ENCODE assay signal across 8 cellular contexts in genomic region chr1:209805341-209805781, GRCh38. TPM values are rescaled to one million over a fixed set of nuclear protein-coding genes. Genes with fewer than 3 reads are reported as not detected.
A peak's percentile ranks its signal among the peaks of the same experiment; 100 is the strongest.
DNase-seq lines count a peak whose midpoint lies in the region; ATAC-seq, FAIRE-seq and TF ChIP-seq lines count a peak whose summit lies in the region.

No MANE protein-coding gene starts in this region.

- in situ Hi-C loops in GM12878 (cut with MboI), result no loop called here

- no peak for ATAC-seq in GM12878
- no peak for ATAC-seq in stimulated activated memory B cell treated with anti-CD40 and anti-IgM and Interleukin-4, amounts not matched to agents 10 μg/mL and 1 μg/mL and 100 μg/mL, for 72 hours
- no peak for ATAC-seq in SK-N-SH treated with all-trans-retinoic acid at 6 μM for 48 hours

- 0 out of 2 replicates have a peak overlapping the region, but pooled peaks have one; percentile 50 for H3K4me2 ChIP-seq in GM12878 (ENCODE audit: control insufficient read depth, insufficient read depth)

- no peak for TF ChIP-seq RAD21 in GM12878 (IDR thresholded peaks at IDR 0.05; ENCODE audit: insufficient read depth, low read depth, low read length)

- H3K4me1 Mint-ChIP-seq in stimulated activated memory B cell treated with anti-CD40 and anti-IgM and Interleukin-4, amounts not matched to agents 10 μg/mL and 1 μg/mL and 100 μg/mL, for 72 hours, result peaks cover 9% of the 10 kb centered on the region

- H3K36me3 ChIP-seq in GM12878 (ENCODE audit: control insufficient read depth in 2 of 2, insufficient read depth in 2 of 2, low read length in 1 of 2), result no peaks in the 10 kb centered on the region

- no peaks in the 10 kb centered on the region for H3K36me3 Mint-ChIP-seq in stimulated activated memory B cell treated with anti-CD40 and anti-IgM and Interleukin-4, amounts not matched to agents 10 μg/mL and 1 μg/mL and 100 μg/mL, for 72 hours

- no peak overlapping the region for H3K27ac ChIP-seq in GM12878 (ENCODE audit: control insufficient read depth, insufficient read depth)
- H3K27ac ChIP-seq in caudate nucleus (ENCODE audit: low read depth, low read length), result no peak overlapping the region

- no peak overlapping the region for H3K4me3 ChIP-seq in GM12878

- H3K27ac Mint-ChIP-seq in stimulated activated memory B cell treated with anti-CD40 and anti-IgM and Interleukin-4, amounts not matched to agents 10 μg/mL and 1 μg/mL and 100 μg/mL, for 72 hours, result peak overlapping the region; percentile 79

- peak; percentile 29 for DNase-seq in NCI-H146 (lab: John Stamatoyannopoulos, UW)
- no peak for DNase-seq in NCI-H146 treated with DMSO at 0.1 percent for 48 hours (lab: John Stamatoyannopoulos, UW; ENCODE audit: unreplicated experiment)
- no peak for DNase-seq in GM12878 (ENCODE audit: low read depth, low spot score)
- peak; percentile 69 for DNase-seq in islet precursor cell
- no peak for DNase-seq in HPDE6-E6E7 (ENCODE audit: extremely low spot score)
- no peak for DNase-seq in caudate nucleus (lab: John Stamatoyannopoulos, UW)

- intact Hi-C loops in GM12878 (cut with micrococcal nuclease; ENCODE audit: unreplicated experiment), result no loop called here

- no peaks in the 10 kb centered on the region for H3K9me3 ChIP-seq in GM12878 (replicated peaks; ENCODE audit: control insufficient read depth, insufficient read depth, low read length)

- H3K4me1 ChIP-seq in GM12878 (ENCODE audit: control insufficient read depth, insufficient read depth, low read length), result no peaks in the 10 kb centered on the region

- peak overlapping the region; percentile 21 for H3K4me3 Mint-ChIP-seq in stimulated activated memory B cell treated with anti-CD40 and anti-IgM and Interleukin-4, amounts not matched to agents 10 μg/mL and 1 μg/mL and 100 μg/mL, for 72 hours

- H3K27me3 Mint-ChIP-seq in stimulated activated memory B cell treated with anti-CD40 and anti-IgM and Interleukin-4, amounts not matched to agents 10 μg/mL and 1 μg/mL and 100 μg/mL, for 72 hours, result no peaks in the 10 kb centered on the region

- peaks cover 0 to 3% of the 10 kb centered on the region in 2 experiments; a peak in 2 of 4 replicates for H3K27me3 ChIP-seq in GM12878 (replicated peaks in 1 of 2; ENCODE audit: control insufficient read depth in 2 of 2, insufficient read depth in 2 of 2, low read length in 1 of 2)

- H2AFZ ChIP-seq in GM12878 (ENCODE audit: control insufficient read depth, low read depth, low read length), result no peak overlapping the region

- CTCF ChIA-PET in GM12878 (lab: Yijun Ruan, JAX), result interaction anchor here (1.2 to 7.7 kb wide), 3 partner anchors 11 to 22 kb away, joined by 3 to 78 read pairs (median 4); partner anchors contain the start of gene UTP25

- no peak overlapping the region for H3K9ac ChIP-seq in GM12878 (ENCODE audit: control insufficient read depth, insufficient read depth, low read length)

- RAD21 ChIA-PET in GM12878 (lab: Charles Lee; ENCODE audit: unreplicated experiment), result no interaction called here

- H3K79me2 ChIP-seq in GM12878 (ENCODE audit: control insufficient read depth, insufficient read depth, low read length), result no peaks in the 10 kb centered on the region

- H3K9me3 Mint-ChIP-seq in stimulated activated memory B cell treated with anti-CD40 and anti-IgM and Interleukin-4, amounts not matched to agents 10 μg/mL and 1 μg/mL and 100 μg/mL, for 72 hours, result no peaks in the 10 kb centered on the region

- TF ChIP-seq POLR2A in GM12878 (IDR thresholded peaks at IDR 0.05; ENCODE audit: low read depth, low read length), result no peak

- TF ChIP-seq EP300 in GM12878 (IDR thresholded peaks at IDR 0.05; ENCODE audit: borderline replicate concordance in 1 of 2, control insufficient read depth in 1 of 2, low read depth in 2 of 2, low read length in 2 of 2), result no peak

- SMC1A ChIA-PET in GM12878 (lab: Charles Lee; ENCODE audit: uncharacterized antibody, unreplicated experiment), result interaction anchor here (0.9 kb wide), 1 partner anchor 18 kb away, joined by 3 read pairs; no protein-coding TSS in a partner anchor

- no TSS peak for BruUV-seq in GM12878 (replicated peaks; lab: Mats Ljungman, UMichigan)

- no peak for FAIRE-seq in GM12878 (lab: Jason Lieb, UNC)

- H4K20me1 ChIP-seq in GM12878 (ENCODE audit: control insufficient read depth, insufficient read depth), result no peaks in the 10 kb centered on the region

- 76% methylated on average over 17 of the region's 19 CpGs for whole genome bisulfite sequencing in GM12878 (ENCODE audit: insufficient coverage, insufficient replicate concordance, low lambda C conversion rate, missing lambda C conversion rate)

- no peak for TF ChIP-seq CTCF in GM12878 (IDR thresholded peaks at IDR 0.05 in 2 of 3, conservative IDR thresholded peaks at IDR 0.05 in 1 of 3; ENCODE audit: control insufficient read depth in 2 of 3, extremely low read depth in 1 of 3, insufficient read depth in 1 of 3, low read depth in 3 of 3, low read length in 3 of 3)

- POLR2A ChIA-PET in GM12878 (lab: Charles Lee), result interaction anchor here (0.9 kb wide), 1 partner anchor 19 kb away, joined by 3 read pairs; no protein-coding TSS in a partner anchor

RNA-seq across cellular contexts. Expression of gene IRF6, which starts 0.6 kb away (rescaled TPM):
- not detected in 2 replicates for total RNA-seq in GM12878 (2013; cell fraction: nucleolus; rRNA removed)
- total RNA-seq in GM12878 (2014; rRNA removed) (0.05 TPM in 1 of 2 replicates, not detected in the other), GM12878 (2014; rRNA removed; fragmentation: Illumina TruSeq; extraction: Trizol) (0.04 and 0.09 TPM in 2 replicates), GM12878 (2021) (0.10 and 0.21 TPM in 2 replicates)
- polyA plus RNA-seq in GM12878 (2011; ENCODE audit: low read depth), result 0.20 TPM
- polyA plus RNA-seq in GM12878 (2011; rRNA removed) (0.46 and 0.50 TPM in 2 replicates), GM12878 (2014; fragmentation: Illumina TruSeq; extraction: Trizol) (0.12 and 0.30 TPM in 2 replicates), GM12878 (2014; fragmentation: Nextera tagmentation; extraction: Ambion mirVana) (under 1 TPM; 0.04 to 0.05 TPM), GM12878 (2014; rRNA removed) (0.11 and 0.22 TPM in 2 replicates), GM12878 (2016; fragmentation: Nextera tagmentation; extraction: Ambion mirVana) (under 1 TPM; 0.06 to 0.09 TPM)
- 0.23 and 0.37 TPM in 2 replicates for polyA plus RNA-seq in GM12878 (2011; cell fraction: cytosol; rRNA removed)
- polyA plus RNA-seq in GM12878 (2011; cell fraction: nucleus; rRNA removed), result 0.27 and 0.53 TPM in 2 replicates
- 0.24 and 0.35 TPM in 2 replicates for polyA plus RNA-seq in GM12878 (2012)
- polyA minus RNA-seq in GM12878 (2011; rRNA and poly(A)+ RNA removed), result 0.66 and 0.67 TPM in 2 replicates
- 1.3 TPM in 1 of 2 replicates, not detected in the other for polyA minus RNA-seq in GM12878 (2011; cell fraction: cytosol; rRNA and poly(A)+ RNA removed)
- polyA minus RNA-seq in GM12878 (2011; cell fraction: nucleus; rRNA and poly(A)+ RNA removed), result 0.10 TPM in 1 of 2 replicates, not detected in the other

RNA-seq across cellular contexts. Expression of gene C1orf74, which starts 21.0 kb away (rescaled TPM):
- 5.5 and 5.7 TPM in 2 replicates for total RNA-seq in GM12878 (2013; cell fraction: nucleolus; rRNA removed)
- total RNA-seq in GM12878 (2014; rRNA removed) (3.4 and 4.4 TPM in 2 replicates), GM12878 (2014; rRNA removed; fragmentation: Illumina TruSeq; extraction: Trizol) (4.0 and 4.4 TPM in 2 replicates), GM12878 (2021) (3.4 and 3.5 TPM in 2 replicates)
- polyA plus RNA-seq in GM12878 (2011; ENCODE audit: low read depth), result 1.3 TPM
- polyA plus RNA-seq in GM12878 (2011; rRNA removed) (3.2 and 3.9 TPM in 2 replicates), GM12878 (2014; fragmentation: Illumina TruSeq; extraction: Trizol) (3.7 and 3.8 TPM in 2 replicates), GM12878 (2014; fragmentation: Nextera tagmentation; extraction: Ambion mirVana) (1 to 10 TPM; 3.4 to 4.4 TPM), GM12878 (2014; rRNA removed) (2.3 and 3.1 TPM in 2 replicates), GM12878 (2016; fragmentation: Nextera tagmentation; extraction: Ambion mirVana) (1 to 10 TPM; 4.6 to 5.5 TPM)
- polyA plus RNA-seq in GM12878 (2011; cell fraction: cytosol; rRNA removed), result 2.4 TPM in 2 replicates
- polyA plus RNA-seq in GM12878 (2011; cell fraction: nucleus; rRNA removed), result 2.0 and 2.2 TPM in 2 replicates
- 1.6 and 2.9 TPM in 2 replicates for polyA plus RNA-seq in GM12878 (2012)
- polyA minus RNA-seq in GM12878 (2011; rRNA and poly(A)+ RNA removed), result 6.1 TPM in 2 replicates
- polyA minus RNA-seq in GM12878 (2011; cell fraction: cytosol; rRNA and poly(A)+ RNA removed), result 1.6 and 2.1 TPM in 2 replicates
- polyA minus RNA-seq in GM12878 (2011; cell fraction: nucleus; rRNA and poly(A)+ RNA removed), result 5.3 and 5.6 TPM in 2 replicates

RNA-seq across cellular contexts. Expression of gene UTP25, which starts 22.4 kb away (rescaled TPM):
- total RNA-seq in GM12878 (2013; cell fraction: nucleolus; rRNA removed), result 35.9 and 38.6 TPM in 2 replicates
- total RNA-seq in GM12878 (2014; rRNA removed) (8.9 and 9.0 TPM in 2 replicates), GM12878 (2014; rRNA removed; fragmentation: Illumina TruSeq; extraction: Trizol) (10.2 and 10.6 TPM in 2 replicates), GM12878 (2021) (6.5 and 7.4 TPM in 2 replicates)
- 2.9 TPM for polyA plus RNA-seq in GM12878 (2011; ENCODE audit: low read depth)
- polyA plus RNA-seq in GM12878 (2011; rRNA removed) (13.3 and 14.8 TPM in 2 replicates), GM12878 (2014; fragmentation: Illumina TruSeq; extraction: Trizol) (9.4 and 10.8 TPM in 2 replicates), GM12878 (2014; fragmentation: Nextera tagmentation; extraction: Ambion mirVana) (1 to 10 TPM; 3.0 TPM), GM12878 (2014; rRNA removed) (5.0 and 6.2 TPM in 2 replicates), GM12878 (2016; fragmentation: Nextera tagmentation; extraction: Ambion mirVana) (1 to 10 TPM; 7.9 to 9.4 TPM)
- polyA plus RNA-seq in GM12878 (2011; cell fraction: cytosol; rRNA removed), result 7.4 TPM in 2 replicates
- polyA plus RNA-seq in GM12878 (2011; cell fraction: nucleus; rRNA removed), result 12.4 and 13.0 TPM in 2 replicates
- polyA plus RNA-seq in GM12878 (2012), result 3.9 and 4.5 TPM in 2 replicates
- 15.6 and 17.8 TPM in 2 replicates for polyA minus RNA-seq in GM12878 (2011; rRNA and poly(A)+ RNA removed)
- polyA minus RNA-seq in GM12878 (2011; cell fraction: cytosol; rRNA and poly(A)+ RNA removed), result 3.8 and 3.9 TPM in 2 replicates
- polyA minus RNA-seq in GM12878 (2011; cell fraction: nucleus; rRNA and poly(A)+ RNA removed), result 17.8 and 22.8 TPM in 2 replicates

RNA-seq across cellular contexts. Expression of gene TRAF3IP3, which starts 49.5 kb away (rescaled TPM):
- total RNA-seq in GM12878 (2013; cell fraction: nucleolus; rRNA removed), result 130 and 146 TPM in 2 replicates
- 57.0 and 61.6 TPM in 2 replicates for total RNA-seq in GM12878 (2014; rRNA removed)
- total RNA-seq in GM12878 (2014; rRNA removed; fragmentation: Illumina TruSeq; extraction: Trizol), result 78.2 and 81.8 TPM in 2 replicates
- total RNA-seq in GM12878 (2021), result 62.6 and 67.5 TPM in 2 replicates
- polyA plus RNA-seq in GM12878 (2011; ENCODE audit: low read depth), result 53.6 TPM
- polyA plus RNA-seq in GM12878 (2011; rRNA removed), result 119 and 148 TPM in 2 replicates
- polyA plus RNA-seq in GM12878 (2011; cell fraction: cytosol; rRNA removed), result 74.9 and 86.1 TPM in 2 replicates
- polyA plus RNA-seq in GM12878 (2011; cell fraction: nucleus; rRNA removed), result 263 and 305 TPM in 2 replicates
- polyA plus RNA-seq in GM12878 (2012), result 66.3 and 74.1 TPM in 2 replicates
- polyA plus RNA-seq in GM12878 (2014; fragmentation: Illumina TruSeq; extraction: Trizol), result 88.2 and 103 TPM in 2 replicates
- 100 to 1,000 TPM; 117 to 121 TPM for polyA plus RNA-seq in GM12878 (2014; fragmentation: Nextera tagmentation; extraction: Ambion mirVana)
- 64.3 and 83.5 TPM in 2 replicates for polyA plus RNA-seq in GM12878 (2014; rRNA removed)
- polyA plus RNA-seq in GM12878 (2016; fragmentation: Nextera tagmentation; extraction: Ambion mirVana), result 100 to 1,000 TPM; 105 to 115 TPM
- 73.3 and 83.2 TPM in 2 replicates for polyA minus RNA-seq in GM12878 (2011; rRNA and poly(A)+ RNA removed)
- 22.2 and 25.5 TPM in 2 replicates for polyA minus RNA-seq in GM12878 (2011; cell fraction: cytosol; rRNA and poly(A)+ RNA removed)
- polyA minus RNA-seq in GM12878 (2011; cell fraction: nucleus; rRNA and poly(A)+ RNA removed), result 105 and 127 TPM in 2 replicates

Comparison
In these comparisons a context has a peak if more than half of its experiments do, and no peak if none do; other contexts are left out.
1. DNase-seq: peak in NCI-H146 (single experiment) and islet precursor cell (single experiment); none in NCI-H146 treated with DMSO at 0.1 percent for 48 hours (single experiment), GM12878 (single experiment), HPDE6-E6E7 (single experiment) and caudate nucleus (0 of 61).